In the genomic region with DNA sequence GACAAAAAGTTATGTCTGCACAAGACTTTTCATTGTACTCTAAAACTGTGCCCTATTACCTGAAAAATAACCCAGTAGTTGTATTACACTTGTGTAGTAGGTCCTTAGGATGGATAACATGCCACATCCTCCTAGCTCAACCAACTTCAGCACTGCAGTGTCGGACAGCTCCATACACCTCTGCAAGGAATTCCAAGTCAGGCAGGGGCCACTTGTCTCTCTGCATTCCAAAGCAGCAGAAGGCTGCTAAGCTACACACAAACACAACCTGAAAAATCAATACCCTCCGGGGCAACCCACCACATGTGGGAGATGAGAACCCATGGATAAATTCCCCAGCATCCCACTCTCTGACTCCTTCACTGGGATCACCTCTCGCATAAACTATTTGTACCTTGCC, we compare ENCODE assay signal across 10 cellular contexts. TPM values are rescaled to one million over a fixed set of nuclear protein-coding genes. Genes with fewer than 3 reads are reported as not detected.
A peak's percentile ranks its signal among the peaks of the same experiment; 100 is the strongest.
DNase-seq lines count a peak whose midpoint lies in the region; ATAC-seq and TF ChIP-seq lines count a peak whose summit lies in the region.
"Had no signal": no experiment of that assay in that cellular context is flagged by ENCODE, and none has a peak within 500 bp of the region (broad histone marks: within the 10 kb centered on the region; RNA-seq: fewer than 3 reads in every experiment).

No MANE protein-coding gene starts in this region.

- no peak overlapping the region for H3K4me3 Mint-ChIP-seq in nephron progenitor cell
- no peak overlapping the region for H3K4me3 Mint-ChIP-seq in naive thymus-derived CD8-positive, alpha-beta T cell
- H3K4me3 Mint-ChIP-seq: effector memory CD8-positive, alpha-beta T cell had no signal

- H2AFZ ChIP-seq in mammary epithelial cell (ENCODE audit: low read depth, low read length): no peak overlapping the region

- TF ChIP-seq CTCF in NB4 (IDR thresholded peaks at IDR 0.05; ENCODE audit: low read depth, low read length): no peak
- no peak for TF ChIP-seq CTCF in mammary epithelial cell (conservative IDR thresholded peaks at IDR 0.05 in 1 of 2, IDR thresholded peaks at IDR 0.05 in 1 of 2; ENCODE audit: extremely low read depth in 1 of 2, insufficient read depth in 1 of 2, low read depth in 1 of 2, low read length in 2 of 2)
- TF ChIP-seq CTCF in nephron progenitor cell (IDR thresholded peaks at IDR 0.05): no peak

- H3K36me3 ChIP-seq in mammary epithelial cell (ENCODE audit: insufficient read depth, low read length): no peaks in the 10 kb centered on the region

- H3K4me1 Mint-ChIP-seq in nephron progenitor cell: no peaks in the 10 kb centered on the region
- no peaks in the 10 kb centered on the region for H3K4me1 Mint-ChIP-seq in naive thymus-derived CD8-positive, alpha-beta T cell

- H4K20me1 ChIP-seq in mammary epithelial cell (ENCODE audit: insufficient read depth, low read length): no peaks in the 10 kb centered on the region

- peaks cover 13% of the 10 kb centered on the region for H3K9me3 Mint-ChIP-seq in nephron progenitor cell
- H3K9me3 Mint-ChIP-seq in naive thymus-derived CD8-positive, alpha-beta T cell: peaks cover 0 to 32% (median 21%) of the 10 kb centered on the region in 9 donors

- H3K4me2 ChIP-seq in mammary epithelial cell (ENCODE audit: insufficient read depth, low read depth, low read length): no peak overlapping the region

- CTCF ChIA-PET in mammary epithelial cell (lab: Charles Lee; ENCODE audit: low non-redundant PET): no interaction called here

- peaks cover 5% of the 10 kb centered on the region for H3K9me3 ChIP-seq in mammary epithelial cell (replicated peaks; ENCODE audit: insufficient read depth, low read length)

- peak; percentile 15 for DNase-seq in activated CD4-positive, alpha-beta T cell treated with anti-CD3 and anti-CD28 coated beads for 48 hours
- no peak for DNase-seq in activated CD4-positive, alpha-beta T cell treated with anti-CD3 and anti-CD28 coated beads, Interleukin-2, amount 50 U/mL, for 1 hour
- DNase-seq in NB4 (ENCODE audit: low read depth): peak; percentile 51
- DNase-seq in mammary epithelial cell: peak; percentile 2
- peak; percentile 86 for DNase-seq in nephron progenitor cell
- no peak for DNase-seq in activated CD4-positive, CD25-positive, alpha-beta regulatory T cell treated with anti-CD3 and anti-CD28 coated beads, Interleukin-2, amount 50 U/mL, for 72 hours
- no peak for DNase-seq in naive thymus-derived CD8-positive, alpha-beta T cell
- DNase-seq: effector memory CD8-positive, alpha-beta T cell had no signal

- in situ Hi-C loops in mammary epithelial cell (cut with MboI; ENCODE audit: low sequenced_read_pairs in 2 of 2): no loop called here

- H3K36me3 Mint-ChIP-seq in nephron progenitor cell (ENCODE audit: low read depth): no peaks in the 10 kb centered on the region
- peaks cover 19 to 32% (median 29%) of the 10 kb centered on the region in 3 donors for H3K36me3 Mint-ChIP-seq in naive thymus-derived CD8-positive, alpha-beta T cell

- no peaks in the 10 kb centered on the region for H3K4me1 ChIP-seq in mammary epithelial cell (ENCODE audit: insufficient read depth, low read length)

- WGBS in mammary epithelial cell (ENCODE audit: low coverage, missing lambda C conversion rate): 28% methylated on average over 3 of the region's 3 CpGs

- no peak overlapping the region for H3K9ac ChIP-seq in mammary epithelial cell (ENCODE audit: insufficient read depth, low read length)

- H3K27ac ChIP-seq in mammary epithelial cell (ENCODE audit: insufficient read depth, low read depth, low read length): no peak overlapping the region

- no peak overlapping the region for H3K27ac Mint-ChIP-seq in nephron progenitor cell
- H3K27ac Mint-ChIP-seq in naive thymus-derived CD8-positive, alpha-beta T cell: no peak overlapping the region
- H3K27ac Mint-ChIP-seq: effector memory CD8-positive, alpha-beta T cell had no signal

- H3K27me3 ChIP-seq in mammary epithelial cell (ENCODE audit: insufficient read depth, low read length): no peaks in the 10 kb centered on the region

- TF ChIP-seq POLR2A in NB4 (IDR thresholded peaks at IDR 0.05; ENCODE audit: extremely low read depth, insufficient read length): no peak

- BruUV-seq in mammary epithelial cell (replicated peaks; lab: Mats Ljungman, UMichigan): no TSS peak

- dilution Hi-C loops in mammary epithelial cell (cut with HindIII; ENCODE audit: low sequenced_read_pairs): no loop called here

- intact Hi-C loops in mammary epithelial cell (cut with micrococcal nuclease): no loop called here

- no peaks in the 10 kb centered on the region for H3K79me2 ChIP-seq in mammary epithelial cell (ENCODE audit: insufficient read depth, low read length)

- peaks cover 21% of the 10 kb centered on the region for H3K27me3 Mint-ChIP-seq in nephron progenitor cell (ENCODE audit: low read depth, poor library complexity)
- H3K27me3 Mint-ChIP-seq in naive thymus-derived CD8-positive, alpha-beta T cell: no peaks in the 10 kb centered on the region
- H3K27me3 Mint-ChIP-seq: effector memory CD8-positive, alpha-beta T cell had no signal

- H3K4me3 ChIP-seq in NB4 (ENCODE audit: low read depth, low read length): no peak overlapping the region
- no peak overlapping the region for H3K4me3 ChIP-seq in mammary epithelial cell (replicated peaks in 1 of 3; ENCODE audit: insufficient read depth in 1 of 3, low read depth in 2 of 3, low read length in 3 of 3)

- POLR2A ChIA-PET in naive thymus-derived CD8-positive, alpha-beta T cell (lab: Charles Lee): no interaction called here

- no peak for ATAC-seq in GM18511 (IDR thresholded peaks at IDR 0.05; ENCODE audit: unreplicated experiment)
- no peak for ATAC-seq in naive thymus-derived CD8-positive, alpha-beta T cell
- ATAC-seq: activated CD4-positive, CD25-positive, alpha-beta regulatory T cell treated with anti-CD3 and anti-CD28 coated beads, Interleukin-2, amount 50 U/mL, for 24 hours; effector memory CD8-positive, alpha-beta T cell had no signal

RNA-seq across cellular contexts. Expression of a gene that starts 50.2 kb away (rescaled TPM):
- 10 to 100 TPM; 17.0 to 59.5 TPM for total RNA-seq in mammary epithelial cell
- 38.5 TPM for polyA plus RNA-seq in mammary epithelial cell
- polyA minus RNA-seq in mammary epithelial cell: 6.0 TPM
- total RNA-seq in naive thymus-derived CD8-positive, alpha-beta T cell: 10 to 100 TPM; 70.0 to 77.2 TPM
- 100 to 1,000 TPM; 101 to 108 (median 105) TPM for polyA plus RNA-seq in naive thymus-derived CD8-positive, alpha-beta T cell

Comparison
In these comparisons a context has a peak if more than half of its experiments do, and no peak if none do; other contexts are left out.
1. DNase-seq: peak in activated CD4-positive, alpha-beta T cell treated with anti-CD3 and anti-CD28 coated beads for 48 hours (single experiment), NB4 (single experiment), mammary epithelial cell (single experiment) and nephron progenitor cell (single experiment); none in activated CD4-positive, alpha-beta T cell treated with anti-CD3 and anti-CD28 coated beads, Interleukin-2, amount 50 U/mL, for 1 hour (single experiment), activated CD4-positive, CD25-positive, alpha-beta regulatory T cell treated with anti-CD3 and anti-CD28 coated beads, Interleukin-2, amount 50 U/mL, for 72 hours (single experiment) and naive thymus-derived CD8-positive, alpha-beta T cell (0 of 10).